8 cellular contexts compared by ENCODE assay signal in the genomic region with DNA sequence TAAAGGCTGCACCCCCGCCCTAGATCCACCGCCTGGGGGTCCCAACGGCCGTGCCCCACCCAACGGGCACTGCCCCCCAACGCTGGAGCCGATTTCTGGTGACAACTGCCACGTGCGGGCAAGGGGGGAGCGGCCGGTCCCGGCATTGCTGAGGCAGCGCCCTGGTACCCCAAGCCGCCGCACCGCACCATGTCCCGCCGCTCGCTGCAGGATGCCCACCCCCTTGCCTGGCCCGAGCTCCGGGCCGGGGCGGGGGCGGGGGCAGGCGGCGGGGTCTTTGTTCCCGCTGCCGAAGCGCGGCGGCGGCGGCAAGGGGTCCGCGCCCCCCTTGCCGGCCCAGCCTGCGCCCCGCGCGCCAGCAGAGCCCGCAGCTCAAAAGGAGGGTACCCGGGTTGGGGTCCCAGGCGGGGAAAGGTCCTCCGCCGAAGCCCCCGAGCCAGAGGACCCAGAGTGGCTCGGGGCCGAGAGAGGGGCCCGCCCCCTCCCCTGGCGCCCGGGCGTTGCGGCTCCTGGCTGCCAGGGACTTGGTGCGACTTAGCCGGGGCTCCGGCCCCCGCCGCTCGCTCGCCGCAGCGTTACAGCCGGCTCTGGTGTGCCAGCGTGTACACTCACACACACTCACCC. TPM values are rescaled to one million over a fixed set of nuclear protein-coding genes. Genes with fewer than 3 reads are reported as not detected.
DNase-seq lines count a peak whose midpoint lies in the region; ATAC-seq lines count a peak whose summit lies in the region.

No MANE protein-coding gene starts in this region.

- no peak overlapping the region for H3K27ac Mint-ChIP-seq in CD4-positive, alpha-beta memory T cell
- H3K27ac Mint-ChIP-seq in activated naive CD4-positive, alpha-beta T cell treated with anti-CD3 and anti-CD28 coated beads, Interleukin-2, amount 50 U/mL, for 24 hours = no peak overlapping the region

- peak overlapping the region in 5 of 8 donors; percentile 37 to 82 (median 61) for H3K4me3 Mint-ChIP-seq in CD4-positive, alpha-beta memory T cell
- peak overlapping the region; percentile 94 for H3K4me3 Mint-ChIP-seq in activated naive CD4-positive, alpha-beta T cell treated with anti-CD3 and anti-CD28 coated beads, Interleukin-2, amount 50 U/mL, for 24 hours

- peaks cover 17% of the 10 kb centered on the region for H3K4me1 ChIP-seq in CD4-positive, alpha-beta memory T cell (ENCODE audit: insufficient read depth, low read length)
- peaks cover 6% of the 10 kb centered on the region; the same call in 1 of the 2 replicates for H3K4me1 ChIP-seq in iPS-20b (ENCODE audit: insufficient read depth, low read length)

- no peaks in the 10 kb centered on the region for H3K36me3 Mint-ChIP-seq in CD4-positive, alpha-beta memory T cell
- peaks cover 21% of the 10 kb centered on the region for H3K36me3 Mint-ChIP-seq in activated naive CD4-positive, alpha-beta T cell treated with anti-CD3 and anti-CD28 coated beads, Interleukin-2, amount 50 U/mL, for 24 hours

- no peaks in the 10 kb centered on the region for H3K36me3 ChIP-seq in CD4-positive, alpha-beta memory T cell (ENCODE audit: insufficient read depth, low read length)
- no peaks in the 10 kb centered on the region for H3K36me3 ChIP-seq in iPS-20b (ENCODE audit: insufficient read depth, low read depth, low read length)

- intact Hi-C loops in CD4-positive, alpha-beta memory T cell (cut with micrococcal nuclease) = no loop called here

- H3K27me3 Mint-ChIP-seq in CD4-positive, alpha-beta memory T cell = peaks cover 2 to 3% of the 10 kb centered on the region in 2 donors
- H3K27me3 Mint-ChIP-seq in activated naive CD4-positive, alpha-beta T cell treated with anti-CD3 and anti-CD28 coated beads, Interleukin-2, amount 50 U/mL, for 24 hours = no peaks in the 10 kb centered on the region

- POLR2A ChIA-PET in CD4-positive, alpha-beta memory T cell (lab: Charles Lee; ENCODE audit: partially characterized antibody) = interaction anchor here (1.0 to 2.5 kb wide), 3 partner anchors 28 to 59 kb away, joined by 3 to 8 read pairs (median 6); a partner anchor contains a TSS

- CTCF ChIA-PET in CD4-positive, alpha-beta memory T cell (lab: Charles Lee; ENCODE audit: partially characterized antibody) = interaction anchor here (26.0 kb wide), 1 partner anchor 54 kb away, joined by 550 read pairs; no protein-coding TSS in a partner anchor

- H3K4me1 Mint-ChIP-seq in CD4-positive, alpha-beta memory T cell = peaks cover 6 to 35% (median 17%) of the 10 kb centered on the region in 4 donors
- H3K4me1 Mint-ChIP-seq in activated naive CD4-positive, alpha-beta T cell treated with anti-CD3 and anti-CD28 coated beads, Interleukin-2, amount 50 U/mL, for 24 hours = peaks cover 48% of the 10 kb centered on the region

- peak overlapping the region in 1 of 2 donors; percentile 62 for H3K4me3 ChIP-seq in CD4-positive, alpha-beta memory T cell (ENCODE audit: low read length in 2 of 2)
- H3K4me3 ChIP-seq in iPS-20b (ENCODE audit: low read length) = peak overlapping the region; percentile 79

- peak overlapping the region; percentile 68; the same call in 1 of the 2 replicates for H3K9ac ChIP-seq in iPS-20b (ENCODE audit: low read depth, low read length)

- no peaks in the 10 kb centered on the region for H3K9me3 Mint-ChIP-seq in CD4-positive, alpha-beta memory T cell
- H3K9me3 Mint-ChIP-seq in activated naive CD4-positive, alpha-beta T cell treated with anti-CD3 and anti-CD28 coated beads, Interleukin-2, amount 50 U/mL, for 24 hours = no peaks in the 10 kb centered on the region

- H3K9me3 ChIP-seq in CD4-positive, alpha-beta memory T cell (ENCODE audit: control insufficient read depth in 1 of 2, low read length in 2 of 2) = no peaks in the 10 kb centered on the region
- no peaks in the 10 kb centered on the region for H3K9me3 ChIP-seq in iPS-20b (ENCODE audit: insufficient read depth, low read depth, low read length)

- H3K27ac ChIP-seq in CD4-positive, alpha-beta memory T cell (ENCODE audit: low read depth, low read length) = no peak overlapping the region
- H3K27ac ChIP-seq in iPS-20b (ENCODE audit: low read length) (no peak overlapping the region), temporal lobe (ENCODE audit: low read depth, low read length) (peak overlapping the region; percentile 63)

- DNase-seq in CD4-positive, alpha-beta memory T cell = no peak
- no peak for DNase-seq in stimulated activated CD4-positive, alpha-beta T cell treated with anti-CD3 and anti-CD28 coated beads, Interleukin-1b, Interleukin-23, amount 100 ng/mL, for 48 hours
- no peak for DNase-seq in SHP77 (lab: John Stamatoyannopoulos, UW)
- no peak for DNase-seq in NCI-H2171 (lab: John Stamatoyannopoulos, UW)

- peak; percentile 17 for ATAC-seq in HG02840 (IDR thresholded peaks at IDR 0.05; ENCODE audit: low FRiP score, unreplicated experiment)

- H3K27me3 ChIP-seq in CD4-positive, alpha-beta memory T cell (ENCODE audit: insufficient read depth, low read length) = no peaks in the 10 kb centered on the region
- peaks cover 38% of the 10 kb centered on the region for H3K27me3 ChIP-seq in iPS-20b (ENCODE audit: insufficient read depth, low read length)

RNA-seq across cellular contexts. Expression of a gene that starts 0.7 kb away (rescaled TPM):
- 1 to 10 TPM; 1.2 to 1.9 TPM for total RNA-seq in CD4-positive, alpha-beta memory T cell
- polyA plus RNA-seq in CD4-positive, alpha-beta memory T cell = under 1 TPM in 1 of 2 donors, not detected in 1; 0.10 TPM
- 25.8 TPM for total RNA-seq in temporal lobe

RNA-seq across cellular contexts. Expression of a gene that starts 27.9 kb away (rescaled TPM):
- total RNA-seq in CD4-positive, alpha-beta memory T cell = 10 to 100 TPM; 36.4 to 42.4 TPM
- polyA plus RNA-seq in CD4-positive, alpha-beta memory T cell = 10 to 100 TPM; 90.5 to 96.5 TPM
- 16.5 TPM for total RNA-seq in temporal lobe
